Comparison of ENCODE assay signal across 16 cellular contexts in genomic region chr3:37509069-37509468, GRCh38. TPM values are rescaled to one million over a fixed set of nuclear protein-coding genes. Genes with fewer than 3 reads are reported as not detected.
DNase-seq lines count a peak whose midpoint lies in the region; ATAC-seq and TF ChIP-seq lines count a peak whose summit lies in the region.
"Had no signal": no experiment of that assay in that cellular context is flagged by ENCODE, and none has a peak within 500 bp of the region (broad histone marks: within the 10 kb centered on the region; RNA-seq: fewer than 3 reads in every experiment).

No MANE protein-coding gene starts in this region.

- TF ChIP-seq CTCF in coronary artery (IDR thresholded peaks at IDR 0.05) (no peak), left ventricle myocardium inferior (IDR thresholded peaks at IDR 0.05; ENCODE audit: borderline replicate concordance) (no peak), thoracic aorta (IDR thresholded peaks at IDR 0.05) (no peak)

- peak overlapping the region; percentile 32 to 82 for H3K27ac ChIP-seq in coronary artery
- peak overlapping the region; percentile 89 for H3K27ac ChIP-seq in left ventricle myocardium inferior (replicated peaks)
- peak overlapping the region; percentile 41 to 89 for H3K27ac ChIP-seq in thoracic aorta
- H3K27ac ChIP-seq: RWPE1 had no signal

- H3K4me1 ChIP-seq in left ventricle myocardium inferior (peaks cover 62% of the 10 kb centered on the region), thoracic aorta (ENCODE audit: control insufficient read depth in 1 of 2, low read depth in 2 of 2) (peaks cover 40 to 46% of the 10 kb centered on the region in 2 donors)

- no peak overlapping the region for H3K4me3 ChIP-seq in coronary artery
- H3K4me3 ChIP-seq in left ventricle myocardium inferior: no peak overlapping the region
- H3K4me3 ChIP-seq in thoracic aorta: no peak overlapping the region

- DNase-seq in coronary artery (ENCODE audit: low spot score) (no peak), left ventricle myocardium inferior (no peak), thoracic aorta (ENCODE audit: low spot score) (no peak)
- no peak for DNase-seq in activated T-cell treated with anti-CD3 and anti-CD28 coated beads, Interleukin-2, amount 50 U/mL, for 48 hours
- DNase-seq: ACHN; CD4-positive, alpha-beta T cell; DMS53; KBM-7; MV-4-11; NCI-H1930; NCI-H526 treated with DMSO at 0.1 percent for 48 hours had no signal

- intact Hi-C loops in left ventricle myocardium inferior (cut with micrococcal nuclease): no loop called here

- no peaks in the 10 kb centered on the region for H3K27me3 ChIP-seq in left ventricle myocardium inferior (ENCODE audit: low read depth)
- no peaks in the 10 kb centered on the region for H3K27me3 ChIP-seq in thoracic aorta (replicated peaks; ENCODE audit: insufficient read depth)

- no peaks in the 10 kb centered on the region for H3K9me3 ChIP-seq in left ventricle myocardium inferior (replicated peaks)
- no peaks in the 10 kb centered on the region for H3K9me3 ChIP-seq in thoracic aorta

- H3K36me3 ChIP-seq in left ventricle myocardium inferior (peaks cover 46% of the 10 kb centered on the region), thoracic aorta (peaks cover 35% of the 10 kb centered on the region)

- ATAC-seq in SK-N-SH treated with all-trans-retinoic acid at 6 μM for 48 hours (no peak), thoracic aorta (ENCODE audit: insufficient number of reproducible peaks, low FRiP score, low read depth) (no peak), HG02970 (IDR thresholded peaks at IDR 0.05; ENCODE audit: low FRiP score, unreplicated experiment) (no peak), GM18868 (IDR thresholded peaks at IDR 0.05; ENCODE audit: unreplicated experiment) (no peak)
- ATAC-seq: HCT116 had no signal

TF ChIP-seq in SK-N-SH treated with all-trans-retinoic acid at 6 μM for 48 hours, 23 proteins besides CTCF, POLR2A, EP300 and RAD21:
- no peak for TF ChIP-seq CSRNP3 (CRISPR knock-in tag; IDR thresholded peaks at IDR 0.05)
- no peak for TF ChIP-seq ZFP30 (CRISPR knock-in tag; IDR thresholded peaks at IDR 0.05)
- TF ChIP-seq TCF4 (CRISPR knock-in tag; IDR thresholded peaks at IDR 0.05; ENCODE audit: borderline replicate concordance): peak; percentile 12; the same call in 1 of the 2 replicates

RNA-seq across cellular contexts. Expression of gene ITGA9, which starts 57.1 kb away (rescaled TPM):
- total RNA-seq in left ventricle myocardium inferior (75.6 TPM), thoracic aorta (100 to 1,000 TPM in 1 of 2 donors, 10 to 100 TPM in 1; 76.9 to 105 TPM)
- total RNA-seq: CD4-positive, alpha-beta T cell had no signal
